Comparison of ENCODE assay signal across 20 cellular contexts in genomic region chr2:149703281-149703680, GRCh38.
"Had no signal": no experiment of that assay in that cellular context is flagged by ENCODE, and none has a peak within 500 bp of the region (broad histone marks: within the 10 kb centered on the region; RNA-seq: fewer than 3 reads in every experiment).

No MANE protein-coding gene starts in this region.

- H3K36me3 ChIP-seq: left ventricle myocardium inferior, neutrophil, stomach, upper lobe of left lung had no signal

- H3K27me3 ChIP-seq: neutrophil, stomach, testis, upper lobe of left lung had no signal

- H3K9ac ChIP-seq: parathyroid adenoma had no signal

- H3K4me1 ChIP-seq: left ventricle myocardium inferior, parathyroid adenoma, stomach, testis, upper lobe of left lung had no signal

- H3K9me3 ChIP-seq: neutrophil, stomach, testis, upper lobe of left lung had no signal

- DNase-seq: activated CD4-positive, alpha-beta T cell treated with anti-CD3 and anti-CD28 coated beads for 1 hour; activated CD4-positive, alpha-beta T cell treated with anti-CD3 and anti-CD28 coated beads, Interleukin-2, amount 50 U/mL, for 4 hours; activated naive CD4-positive, alpha-beta T cell treated with Interleukin-2 at 50 U/mL for 16 hours; activated naive CD8-positive, alpha-beta T cell treated with anti-CD3 and anti-CD28 coated beads, Interleukin-2, amount 50 U/mL, for 24 hours; aorta; effector memory CD4-positive, alpha-beta T cell; kidney; left ventricle myocardium inferior; mesenchymal stem cell; naive thymus-derived CD8-positive, alpha-beta T cell; stimulated activated CD4-positive, alpha-beta T cell treated with anti-CD3 and anti-CD28 coated beads, Interleukin-12 subunit alpha, Interleukin-12 subunit beta, amount 100 ng/mL, for 4 hours; stimulated activated CD4-positive, alpha-beta T cell treated with anti-CD3 and anti-CD28 coated beads, Interleukin-2, amount 100 ng/mL, for 24 hours; stomach; testis had no signal

- H3K4me3 ChIP-seq: left ventricle myocardium inferior, stomach, testis, upper lobe of left lung had no signal

- H2AFZ ChIP-seq: parathyroid adenoma had no signal

- FAIRE-seq: kidney had no signal

- H3K27ac ChIP-seq: epithelial cell of prostate, left ventricle myocardium inferior, neutrophil, parathyroid adenoma, stomach, testis, upper lobe of left lung, VCaP had no signal

- ATAC-seq: activated naive CD8-positive, alpha-beta T cell treated with anti-CD3 and anti-CD28 coated beads, Interleukin-2, amount 50 U/mL, for 24 hours; activated T-helper 17 cell treated with anti-CD3 and anti-CD28 coated beads, Interleukin-2, amount 50 U/mL, for 72 hours; naive thymus-derived CD8-positive, alpha-beta T cell had no signal

- H3K79me2 ChIP-seq: parathyroid adenoma had no signal
